11 cellular contexts compared by ENCODE assay signal in genomic region chr1:84720275-84720780, GRCh38. TPM values are rescaled to one million over a fixed set of nuclear protein-coding genes. Genes with fewer than 3 reads are reported as not detected.
DNase-seq lines count a peak whose midpoint lies in the region; ATAC-seq and TF ChIP-seq lines count a peak whose summit lies in the region.
"Had no signal": no experiment of that assay in that cellular context is flagged by ENCODE, and none has a peak within 500 bp of the region (broad histone marks: within the 10 kb centered on the region; RNA-seq: fewer than 3 reads in every experiment).

No MANE protein-coding gene starts in this region.

- WGBS in smooth muscle cell (ENCODE audit: low lambda C conversion rate) = 44% methylated on average over 5 of the region's 5 CpGs
- 37 to 40% (median 37%) methylated on average over 5 of the region's 5 CpGs for WGBS in ovary, 3 donors

- TF ChIP-seq EP300 in ovary (IDR thresholded peaks at IDR 0.05) = no peak

- peaks cover 38% of the 10 kb centered on the region for H3F3A ChIP-seq in smooth muscle cell (ENCODE audit: low read depth)

- H3K79me2 ChIP-seq in smooth muscle cell (ENCODE audit: low read depth) = no peaks in the 10 kb centered on the region

- H3K4me3 ChIP-seq in smooth muscle cell = peak overlapping the region; percentile 27
- H3K4me3 ChIP-seq in ovary = no peak overlapping the region

- ATAC-seq in GM19324 (IDR thresholded peaks at IDR 0.05; ENCODE audit: low FRiP score, unreplicated experiment) (peak; percentile 64), left lobe of liver (peak; percentile 69)

- intact Hi-C loops in ovary (cut with DNase I) = no loop called here

- H3K9me3 ChIP-seq in smooth muscle cell (replicated peaks; ENCODE audit: low read depth) = no peaks in the 10 kb centered on the region
- no peaks in the 10 kb centered on the region for H3K9me3 ChIP-seq in ovary

- no peaks in the 10 kb centered on the region for H4K20me1 ChIP-seq in smooth muscle cell (ENCODE audit: low read depth)

- H3K27ac ChIP-seq in smooth muscle cell (ENCODE audit: low read depth) = peak overlapping the region; percentile 87
- no peak overlapping the region for H3K27ac ChIP-seq in ovary

- H3K4me1 ChIP-seq in smooth muscle cell (ENCODE audit: low read depth) (peaks cover 40% of the 10 kb centered on the region), ovary (ENCODE audit: insufficient read depth) (no peaks in the 10 kb centered on the region)

- H3K27me3 ChIP-seq in smooth muscle cell (ENCODE audit: low read depth) (no peaks in the 10 kb centered on the region), ovary (no peaks in the 10 kb centered on the region)

- TF ChIP-seq POLR2A in ovary (IDR thresholded peaks at IDR 0.05) = no peak

- H3K9ac ChIP-seq in smooth muscle cell (ENCODE audit: low read depth) = peak overlapping the region; percentile 10

- TF ChIP-seq CTCF in smooth muscle cell (IDR thresholded peaks at IDR 0.05; ENCODE audit: borderline replicate concordance, insufficient read depth, poor library complexity, severe bottlenecking) = no peak
- TF ChIP-seq CTCF in ovary (IDR thresholded peaks at IDR 0.05) = no peak

- in situ Hi-C loops in SK-MEL-5 (cut with HindIII; ENCODE audit: low pct_unique_long_range_greater_than_20kb, low sequenced_read_pairs) = no loop called here

- H3K36me3 ChIP-seq in smooth muscle cell (ENCODE audit: low read depth) (no peaks in the 10 kb centered on the region), ovary (no peaks in the 10 kb centered on the region)

- H2AFZ ChIP-seq in smooth muscle cell (ENCODE audit: low read depth) = peak overlapping the region; percentile 65

- peak overlapping the region; percentile 81 for H3K4me2 ChIP-seq in smooth muscle cell

- peak; percentile 71 for DNase-seq in SK-MEL-5 (ENCODE audit: low read depth, low spot score)
- peak; percentile 56 for DNase-seq in left lobe of liver (ENCODE audit: low spot score)
- no peak for DNase-seq in smooth muscle cell (lab: John Stamatoyannopoulos, UW; ENCODE audit: unreplicated experiment)
- DNase-seq in T-helper 1 cell = no peak
- no peak for DNase-seq in ovary
- DNase-seq in NCI-H2107 treated with DMSO at 0.1 percent for 48 hours (lab: John Stamatoyannopoulos, UW; ENCODE audit: unreplicated experiment) = no peak
- no peak for DNase-seq in NCI-H1694 treated with DMSO at 0.1 percent for 48 hours (lab: John Stamatoyannopoulos, UW)
- DNase-seq: activated effector memory CD4-positive, alpha-beta T cell treated with Interleukin-2 at 50 U/mL for 16 hours; effector memory CD4-positive, alpha-beta T cell; stimulated activated naive CD4-positive, alpha-beta T cell had no signal

RNA-seq across cellular contexts. Expression of gene SSX2IP, which starts 30.1 kb away (rescaled TPM):
- total RNA-seq in SK-MEL-5 (2014; rRNA removed; shearing (Covaris generic)) = 12.8 and 14.0 TPM in 2 replicates
- 7.9 and 12.5 TPM in 2 replicates for polyA plus RNA-seq in SK-MEL-5 (2015; cell fraction: cytosol; rRNA removed)
- 13.7 and 16.7 TPM in 2 replicates for polyA plus RNA-seq in SK-MEL-5 (2015; cell fraction: nucleus; rRNA removed)
- total RNA-seq in left lobe of liver (15.8 TPM), smooth muscle cell (60.9 and 69.7 TPM in 2 replicates), ovary (1 to 10 TPM; 1.4 to 8.5 (median 5.0) TPM)
- polyA plus RNA-seq in smooth muscle cell (22.4 and 27.4 TPM in 2 replicates), ovary (1 to 10 TPM; 1.1 to 4.5 TPM)

Comparison
In these comparisons a context has a peak if more than half of its experiments do, and no peak if none do; other contexts are left out.
1. DNase-seq: peak in SK-MEL-5 (single experiment) and left lobe of liver (single experiment); none in smooth muscle cell (single experiment), T-helper 1 cell (0 of 5), ovary (0 of 5), NCI-H2107 treated with DMSO at 0.1 percent for 48 hours (single experiment) and NCI-H1694 treated with DMSO at 0.1 percent for 48 hours (single experiment).